In the genomic region with DNA sequence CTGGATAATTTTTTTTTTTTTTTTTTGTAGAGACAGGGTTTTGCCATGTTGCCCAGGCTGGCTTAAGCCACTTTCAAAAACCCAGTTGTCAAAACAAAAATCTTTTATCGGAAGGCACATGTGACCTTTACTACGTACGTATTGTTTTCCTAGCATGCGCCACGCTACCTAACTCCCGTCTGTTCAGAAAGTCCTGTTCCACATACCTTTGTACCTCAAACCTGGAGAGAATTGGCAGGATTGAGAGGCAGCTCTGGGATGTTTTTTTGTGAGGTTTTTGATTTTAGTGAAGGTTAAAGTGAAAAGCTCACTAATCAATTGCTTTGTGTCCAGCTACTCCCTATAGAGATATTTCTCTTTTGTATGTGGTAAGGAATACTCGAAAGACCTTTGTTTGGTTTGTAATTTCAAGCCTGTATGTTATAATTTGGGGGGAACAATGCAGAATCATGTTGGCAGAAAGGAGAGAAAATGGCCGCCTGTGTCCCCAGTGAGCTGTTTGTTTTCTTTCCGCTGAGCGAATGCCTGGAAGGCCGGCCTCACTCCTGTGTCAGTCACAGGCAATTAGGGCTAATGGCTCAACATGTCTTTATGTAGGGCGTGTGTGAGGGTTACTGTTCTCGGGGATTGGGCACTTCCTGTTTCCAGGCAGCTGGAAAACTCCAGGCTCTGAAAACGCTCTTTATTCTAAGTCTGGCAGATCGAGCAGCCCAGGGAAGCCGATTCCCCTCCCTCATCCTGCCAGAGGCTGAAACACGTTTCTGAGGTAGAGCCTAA, we compare ENCODE assay signal across 8 cellular contexts.
DNase-seq lines count a peak whose midpoint lies in the region; ATAC-seq and TF ChIP-seq lines count a peak whose summit lies in the region.

No MANE protein-coding gene starts in this region.

- H3K27me3 ChIP-seq in mesenchymal stem cell (ENCODE audit: control insufficient read depth in 1 of 2, insufficient read depth in 1 of 2, low read length in 2 of 2) (no peaks in the 10 kb centered on the region), upper lobe of left lung (no peaks in the 10 kb centered on the region)

- 42% methylated on average over 17 of the region's 17 CpGs for WGBS in mesenchymal stem cell
- WGBS in upper lobe of left lung, 2 donors = 76 to 80% methylated on average over 11 to 17 of the region's 17 CpGs

- H4K8ac ChIP-seq in mesenchymal stem cell (ENCODE audit: low read length) = peak overlapping the region; percentile 95

- peak overlapping the region; percentile 80 to 90 for H3K4ac ChIP-seq in mesenchymal stem cell (ENCODE audit: low read depth in 1 of 2, low read length in 2 of 2)

- H2BK5ac ChIP-seq in mesenchymal stem cell (ENCODE audit: low read depth, low read length, poor library complexity, severe bottlenecking) = no peak overlapping the region

- TF ChIP-seq POLR2A in upper lobe of left lung (IDR thresholded peaks at IDR 0.05) = no peak

- peaks cover 2% of the 10 kb centered on the region for H3K79me1 ChIP-seq in mesenchymal stem cell (replicated peaks; ENCODE audit: low read length, poor library complexity, severe bottlenecking)

- TF ChIP-seq EP300 in upper lobe of left lung (IDR thresholded peaks at IDR 0.05) = no peak

- H3K4me3 ChIP-seq in epithelial cell of esophagus (ENCODE audit: low read length) = no peak overlapping the region
- H3K4me3 ChIP-seq in mesenchymal stem cell (ENCODE audit: insufficient read depth in 1 of 2, low read depth in 1 of 2, low read length in 2 of 2) = peak overlapping the region in 1 of 2 experiments; percentile 45
- no peak overlapping the region for H3K4me3 ChIP-seq in upper lobe of left lung

- no peak overlapping the region for H3K4me2 ChIP-seq in mesenchymal stem cell (ENCODE audit: low read length, poor library complexity, severe bottlenecking)

- H3K36me3 ChIP-seq in mesenchymal stem cell (ENCODE audit: control insufficient read depth in 1 of 2, insufficient read depth in 2 of 2, low read depth in 1 of 2, low read length in 2 of 2) (peaks cover 2 to 19% of the 10 kb centered on the region in 2 experiments), upper lobe of left lung (peaks cover 3 to 29% (median 16%) of the 10 kb centered on the region in 4 donors)

- no peak overlapping the region for H3K23ac ChIP-seq in mesenchymal stem cell (ENCODE audit: low read length in 2 of 2)

- H3K27ac ChIP-seq in mesenchymal stem cell (ENCODE audit: low read length, poor library complexity, severe bottlenecking) (peak overlapping the region; percentile 61), upper lobe of left lung (peak overlapping the region; percentile 45 to 76 (median 58))

- H2BK12ac ChIP-seq in mesenchymal stem cell (ENCODE audit: low read length in 2 of 2) = peak overlapping the region in 1 of 2 experiments; percentile 29

- H3K9ac ChIP-seq in mesenchymal stem cell (ENCODE audit: low read length) = peak overlapping the region; percentile 83

- ATAC-seq in upper lobe of left lung (ENCODE audit: low FRiP score in 2 of 2) = peak; percentile 52 to 54

- DNase-seq in AG08396 (ENCODE audit: low spot score) (peak; percentile 26), NCI-H2227 treated with DMSO at 0.1 percent for 48 hours (lab: John Stamatoyannopoulos, UW) (peak; percentile 59), epithelial cell of esophagus (ENCODE audit: low read depth) (peak; percentile 58), mesenchymal stem cell (peak; percentile 71), upper lobe of left lung (peak in 1 of 2 donors; percentile 22), 8988T (no peak), SW480 (ENCODE audit: low spot score) (no peak)
- DNase-seq in activated effector memory CD4-positive, alpha-beta T cell treated with anti-CD3 and anti-CD28 coated beads, Interleukin-2, amount 50 U/mL, for 16 hours = no peak

- H2AK5ac ChIP-seq in mesenchymal stem cell (ENCODE audit: low read length, severe bottlenecking) = peak overlapping the region; percentile 54

- no peaks in the 10 kb centered on the region for H3K9me3 ChIP-seq in mesenchymal stem cell (ENCODE audit: control insufficient read depth, low read length)
- H3K9me3 ChIP-seq in upper lobe of left lung = no peaks in the 10 kb centered on the region

- peak overlapping the region; percentile 51 for H2BK120ac ChIP-seq in mesenchymal stem cell (ENCODE audit: low read depth, low read length)

- H3K18ac ChIP-seq in mesenchymal stem cell (ENCODE audit: low read depth in 1 of 2, low read length in 2 of 2) = peak overlapping the region; percentile 67 to 82

- TF ChIP-seq CTCF in epithelial cell of esophagus (IDR thresholded peaks at IDR 0.05; ENCODE audit: insufficient read depth, low read depth, low read length, missing control alignments) = no peak
- TF ChIP-seq CTCF in upper lobe of left lung (IDR thresholded peaks at IDR 0.05) = no peak

- no peak overlapping the region for H3K14ac ChIP-seq in mesenchymal stem cell (ENCODE audit: low read length in 2 of 2)

- peak overlapping the region; percentile 51 for H2AFZ ChIP-seq in mesenchymal stem cell (ENCODE audit: low read depth, low read length)

- peaks cover 14% of the 10 kb centered on the region for H3K4me1 ChIP-seq in mesenchymal stem cell (ENCODE audit: control insufficient read depth, insufficient read depth, low read depth, low read length)
- peaks cover 0 to 10% (median 3%) of the 10 kb centered on the region in 4 donors for H3K4me1 ChIP-seq in upper lobe of left lung

- H4K91ac ChIP-seq in mesenchymal stem cell (ENCODE audit: low read length) = peak overlapping the region; percentile 48

- H2BK15ac ChIP-seq in mesenchymal stem cell (ENCODE audit: low read depth, poor library complexity, severe bottlenecking) = no peak overlapping the region

Comparison
In these comparisons a context has a peak if more than half of its experiments do, and no peak if none do; other contexts are left out.
1. DNase-seq: peak in AG08396 (single experiment), NCI-H2227 treated with DMSO at 0.1 percent for 48 hours (single experiment), epithelial cell of esophagus (single experiment) and mesenchymal stem cell (single experiment); none in 8988T (single experiment), SW480 (single experiment) and activated effector memory CD4-positive, alpha-beta T cell treated with anti-CD3 and anti-CD28 coated beads, Interleukin-2, amount 50 U/mL, for 16 hours (single experiment).